ENCODE assay signal across 1 cellular context in the genomic region with DNA sequence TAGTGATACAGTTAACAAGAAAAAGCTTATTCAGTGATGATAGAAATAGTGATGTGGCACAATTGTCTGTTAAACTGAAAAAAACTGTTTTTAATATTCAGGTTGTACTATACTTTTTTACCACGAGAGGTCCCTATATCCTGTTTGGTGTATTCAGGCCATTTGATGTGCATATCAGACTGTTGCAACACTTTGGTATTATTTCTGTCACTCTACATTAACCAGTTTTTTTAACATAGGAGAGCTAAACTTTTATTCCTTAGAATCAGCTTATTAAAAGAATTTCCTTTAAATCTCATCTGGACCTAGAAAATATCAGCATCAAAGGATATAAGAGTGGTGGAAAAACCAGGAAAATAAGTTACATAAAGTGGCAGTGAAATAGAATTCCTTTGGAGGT.
TF ChIP-seq lines count a peak whose summit lies in the region.

No MANE protein-coding gene starts in this region.

TF ChIP-seq in HepG2, 621 proteins besides CTCF, POLR2A, EP300 and RAD21 (continued from another document):
- TF ChIP-seq, protein P1, sequence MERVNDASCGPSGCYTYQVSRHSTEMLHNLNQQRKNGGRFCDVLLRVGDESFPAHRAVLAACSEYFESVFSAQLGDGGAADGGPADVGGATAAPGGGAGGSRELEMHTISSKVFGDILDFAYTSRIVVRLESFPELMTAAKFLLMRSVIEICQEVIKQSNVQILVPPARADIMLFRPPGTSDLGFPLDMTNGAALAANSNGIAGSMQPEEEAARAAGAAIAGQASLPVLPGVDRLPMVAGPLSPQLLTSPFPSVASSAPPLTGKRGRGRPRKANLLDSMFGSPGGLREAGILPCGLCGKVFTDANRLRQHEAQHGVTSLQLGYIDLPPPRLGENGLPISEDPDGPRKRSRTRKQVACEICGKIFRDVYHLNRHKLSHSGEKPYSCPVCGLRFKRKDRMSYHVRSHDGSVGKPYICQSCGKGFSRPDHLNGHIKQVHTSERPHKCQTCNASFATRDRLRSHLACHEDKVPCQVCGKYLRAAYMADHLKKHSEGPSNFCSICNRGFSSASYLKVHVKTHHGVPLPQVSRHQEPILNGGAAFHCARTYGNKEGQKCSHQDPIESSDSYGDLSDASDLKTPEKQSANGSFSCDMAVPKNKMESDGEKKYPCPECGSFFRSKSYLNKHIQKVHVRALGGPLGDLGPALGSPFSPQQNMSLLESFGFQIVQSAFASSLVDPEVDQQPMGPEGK (CRISPR knock-in tag; IDR thresholded peaks at IDR 0.05): no peak
- TF ChIP-seq HDAC1 (CRISPR knock-in tag; IDR thresholded peaks at IDR 0.05) (no peak), MBD4 (IDR thresholded peaks at IDR 0.05; ENCODE audit: borderline replicate concordance, low read length) (no peak), CREB1 (IDR thresholded peaks at IDR 0.05) (no peak), CREB1 (CRISPR knock-in tag; IDR thresholded peaks at IDR 0.05) (peak; percentile 13; the same call in 1 of the 2 replicates), STAG1 (CRISPR knock-in tag; IDR thresholded peaks at IDR 0.05) (peak; percentile 58), NBN (conservative IDR thresholded peaks at IDR 0.05) (no peak), KAT7 (CRISPR knock-in tag; IDR thresholded peaks at IDR 0.05; ENCODE audit: borderline replicate concordance) (no peak), CBFB (CRISPR knock-in tag; IDR thresholded peaks at IDR 0.05) (no peak), KLF16 (CRISPR knock-in tag; IDR thresholded peaks at IDR 0.05) (no peak), RFX3 (CRISPR knock-in tag; IDR thresholded peaks at IDR 0.05) (no peak)
- TF ChIP-seq, protein P2, sequence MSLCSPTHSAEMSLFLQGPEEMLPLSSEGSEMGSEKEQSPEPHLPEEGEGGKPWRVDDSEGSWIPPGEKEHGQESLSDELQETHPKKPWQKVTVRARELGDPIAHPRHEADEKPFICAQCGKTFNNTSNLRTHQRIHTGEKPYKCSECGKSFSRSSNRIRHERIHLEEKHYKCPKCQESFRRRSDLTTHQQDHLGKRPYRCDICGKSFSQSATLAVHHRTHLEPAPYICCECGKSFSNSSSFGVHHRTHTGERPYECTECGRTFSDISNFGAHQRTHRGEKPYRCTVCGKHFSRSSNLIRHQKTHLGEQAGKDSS (CRISPR knock-in tag; IDR thresholded peaks at IDR 0.05; ENCODE audit: borderline replicate concordance, low read depth): no peak
- TF ChIP-seq, protein P3, sequence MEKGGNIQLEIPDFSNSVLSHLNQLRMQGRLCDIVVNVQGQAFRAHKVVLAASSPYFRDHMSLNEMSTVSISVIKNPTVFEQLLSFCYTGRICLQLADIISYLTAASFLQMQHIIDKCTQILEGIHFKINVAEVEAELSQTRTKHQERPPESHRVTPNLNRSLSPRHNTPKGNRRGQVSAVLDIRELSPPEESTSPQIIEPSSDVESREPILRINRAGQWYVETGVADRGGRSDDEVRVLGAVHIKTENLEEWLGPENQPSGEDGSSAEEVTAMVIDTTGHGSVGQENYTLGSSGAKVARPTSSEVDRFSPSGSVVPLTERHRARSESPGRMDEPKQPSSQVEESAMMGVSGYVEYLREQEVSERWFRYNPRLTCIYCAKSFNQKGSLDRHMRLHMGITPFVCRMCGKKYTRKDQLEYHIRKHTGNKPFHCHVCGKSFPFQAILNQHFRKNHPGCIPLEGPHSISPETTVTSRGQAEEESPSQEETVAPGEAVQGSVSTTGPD (CRISPR knock-in tag; IDR thresholded peaks at IDR 0.05): no peak
- TF ChIP-seq, protein P4, sequence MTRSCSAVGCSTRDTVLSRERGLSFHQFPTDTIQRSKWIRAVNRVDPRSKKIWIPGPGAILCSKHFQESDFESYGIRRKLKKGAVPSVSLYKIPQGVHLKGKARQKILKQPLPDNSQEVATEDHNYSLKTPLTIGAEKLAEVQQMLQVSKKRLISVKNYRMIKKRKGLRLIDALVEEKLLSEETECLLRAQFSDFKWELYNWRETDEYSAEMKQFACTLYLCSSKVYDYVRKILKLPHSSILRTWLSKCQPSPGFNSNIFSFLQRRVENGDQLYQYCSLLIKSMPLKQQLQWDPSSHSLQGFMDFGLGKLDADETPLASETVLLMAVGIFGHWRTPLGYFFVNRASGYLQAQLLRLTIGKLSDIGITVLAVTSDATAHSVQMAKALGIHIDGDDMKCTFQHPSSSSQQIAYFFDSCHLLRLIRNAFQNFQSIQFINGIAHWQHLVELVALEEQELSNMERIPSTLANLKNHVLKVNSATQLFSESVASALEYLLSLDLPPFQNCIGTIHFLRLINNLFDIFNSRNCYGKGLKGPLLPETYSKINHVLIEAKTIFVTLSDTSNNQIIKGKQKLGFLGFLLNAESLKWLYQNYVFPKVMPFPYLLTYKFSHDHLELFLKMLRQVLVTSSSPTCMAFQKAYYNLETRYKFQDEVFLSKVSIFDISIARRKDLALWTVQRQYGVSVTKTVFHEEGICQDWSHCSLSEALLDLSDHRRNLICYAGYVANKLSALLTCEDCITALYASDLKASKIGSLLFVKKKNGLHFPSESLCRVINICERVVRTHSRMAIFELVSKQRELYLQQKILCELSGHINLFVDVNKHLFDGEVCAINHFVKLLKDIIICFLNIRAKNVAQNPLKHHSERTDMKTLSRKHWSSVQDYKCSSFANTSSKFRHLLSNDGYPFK (CRISPR knock-in tag; IDR thresholded peaks at IDR 0.05; ENCODE audit: borderline replicate concordance): no peak
